18 cellular contexts compared by ENCODE assay signal in the genomic region with DNA sequence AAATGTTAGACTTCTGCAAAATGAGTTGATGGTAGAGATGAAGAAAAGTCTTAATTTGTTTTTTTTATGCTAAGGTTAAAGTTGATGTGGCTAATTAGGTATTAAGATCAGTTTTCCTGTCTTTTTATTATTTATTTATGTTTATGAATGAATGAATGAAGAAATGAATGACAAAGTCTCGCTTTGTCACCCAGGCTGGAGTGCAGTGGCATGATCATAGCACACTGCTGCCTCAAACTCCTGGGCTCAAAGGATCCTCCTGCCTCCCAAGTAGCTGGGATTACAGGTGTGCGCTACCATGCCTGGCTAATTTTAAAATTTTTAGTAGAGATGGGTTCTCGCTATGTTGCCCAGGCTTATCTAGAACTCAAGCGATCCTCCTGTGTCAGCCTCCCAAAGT. TPM values are rescaled to one million over a fixed set of nuclear protein-coding genes. Genes with fewer than 3 reads are reported as not detected.
DNase-seq lines count a peak whose midpoint lies in the region; ATAC-seq and TF ChIP-seq lines count a peak whose summit lies in the region.
"Had no signal": no experiment of that assay in that cellular context is flagged by ENCODE, and none has a peak within 500 bp of the region (broad histone marks: within the 10 kb centered on the region; RNA-seq: fewer than 3 reads in every experiment).

No MANE protein-coding gene starts in this region.

- TF ChIP-seq EP300 in SK-N-SH (IDR thresholded peaks at IDR 0.05; ENCODE audit: borderline replicate concordance in 1 of 2, low read depth in 1 of 2, low read length in 1 of 2) (no peak), gastroesophageal sphincter (IDR thresholded peaks at IDR 0.05) (no peak)

- peaks cover 47% of the 10 kb centered on the region for H3F3A ChIP-seq in SK-N-SH (replicated peaks; ENCODE audit: insufficient read depth)
- peaks cover 4% of the 10 kb centered on the region for H3F3A ChIP-seq in PC-3 (ENCODE audit: low read length, unreplicated experiment)

- DNase-seq in SK-N-SH = no peak
- DNase-seq in PC-3 = no peak
- DNase-seq in activated gamma-delta T cell (lab: John Stamatoyannopoulos, UW) = no peak
- DNase-seq in OCI-M1 (lab: John Stamatoyannopoulos, UW) = no peak
- DNase-seq: CD8-positive, alpha-beta T cell; DMS79; GOT3; Karpas-422; MM.1S; NCI-H1092 treated with DMSO at 0.1 percent for 48 hours; NCI-H1694; NCI-H524 had no signal

- TF ChIP-seq RAD21 in SK-N-SH (IDR thresholded peaks at IDR 0.05; ENCODE audit: low read length) = no peak

- H3K9ac ChIP-seq in SK-N-SH = no peak overlapping the region
- no peak overlapping the region for H3K9ac ChIP-seq in PC-3 (ENCODE audit: low read length)
- H3K9ac ChIP-seq in skeletal muscle tissue (ENCODE audit: low read depth in 1 of 3, low read length in 3 of 3) = no peak overlapping the region

- peak overlapping the region in 1 of 2 experiments; percentile 84; a peak in 2 of 4 replicates for H3K27ac ChIP-seq in SK-N-SH (ENCODE audit: low read depth in 2 of 2, low read length in 1 of 2)
- no peak overlapping the region for H3K27ac ChIP-seq in PC-3 (ENCODE audit: low read length)
- H3K27ac ChIP-seq in gastroesophageal sphincter = peak overlapping the region in 3 of 4 donors; percentile 28 to 49 (median 37)
- peak overlapping the region; percentile 46 for H3K27ac ChIP-seq in skeletal muscle tissue (ENCODE audit: low read depth, low read length)
- H3K27ac ChIP-seq: 22Rv1 had no signal

- intact Hi-C loops in PC-3 (cut with micrococcal nuclease) = loop anchor here (5.0 kb wide), 1 partner anchor 80 kb away; no protein-coding TSS in a partner anchor

- H3K36me3 ChIP-seq in SK-N-SH (replicated peaks in 1 of 2; ENCODE audit: control insufficient read depth in 1 of 2, insufficient read depth in 2 of 2, low read length in 1 of 2) (no peaks in the 10 kb centered on the region), PC-3 (ENCODE audit: low read depth, low read length) (no peaks in the 10 kb centered on the region), gastroesophageal sphincter (no peaks in the 10 kb centered on the region), skeletal muscle tissue (ENCODE audit: control insufficient read depth in 3 of 3, insufficient read depth in 3 of 3, low read length in 3 of 3) (no peaks in the 10 kb centered on the region)

- CTCF ChIA-PET in SK-N-SH (lab: Yijun Ruan, JAX) = interaction anchor here (0.7 kb wide), 1 partner anchor 13 kb away, joined by 3 read pairs; no protein-coding TSS in a partner anchor
- CTCF ChIA-PET in PC-3 (lab: Charles Lee) = interaction anchor here (0.6 kb wide), 1 partner anchor 29 kb away, joined by 9 read pairs; no protein-coding TSS in a partner anchor

- BruUV-seq in PC-3 (replicated peaks; lab: Mats Ljungman, UMichigan) = no TSS peak

- no peak for ATAC-seq in SK-N-SH treated with all-trans-retinoic acid at 6 μM for 48 hours
- ATAC-seq in PC-3 = no peak
- no peak for ATAC-seq in gastroesophageal sphincter
- ATAC-seq in HG02840 (IDR thresholded peaks at IDR 0.05; ENCODE audit: low FRiP score, unreplicated experiment) = no peak
- ATAC-seq: CD8-positive, alpha-beta T cell; Panc1 had no signal

- POLR2A ChIA-PET in SK-N-SH (lab: Yijun Ruan, JAX) (no interaction called here), PC-3 (lab: Charles Lee; ENCODE audit: unreplicated experiment) (interaction anchor here (0.7 kb wide), 1 partner anchor 323 kb away, joined by 3 read pairs; no protein-coding TSS in a partner anchor)

- H3K4me1 ChIP-seq in SK-N-SH (ENCODE audit: control insufficient read depth in 1 of 2, insufficient read depth in 2 of 2, low read depth in 1 of 2, low read length in 1 of 2) = peaks cover 4 to 46% of the 10 kb centered on the region in 2 experiments
- peaks cover 54% of the 10 kb centered on the region for H3K4me1 ChIP-seq in PC-3 (ENCODE audit: insufficient read depth, low read length)
- H3K4me1 ChIP-seq in gastroesophageal sphincter = peaks cover 26 to 86% (median 38%) of the 10 kb centered on the region in 3 donors
- H3K4me1 ChIP-seq in skeletal muscle tissue (ENCODE audit: control insufficient read depth in 3 of 3, insufficient read depth in 3 of 3, low read length in 3 of 3) = peaks cover 53 to 60% (median 57%) of the 10 kb centered on the region in 3 donors

- WGBS in SK-N-SH (ENCODE audit: low lambda C conversion rate) = 89% methylated on average over 4 of the region's 4 CpGs
- WGBS in gastroesophageal sphincter (ENCODE audit: low coverage in 1 of 2), 2 donors = 75 to 94% methylated on average over 4 of the region's 4 CpGs

- H3K9me2 ChIP-seq in SK-N-SH (no peaks in the 10 kb centered on the region), PC-3 (replicated peaks; ENCODE audit: low read length) (no peaks in the 10 kb centered on the region)

- peak overlapping the region; percentile 56 for H3K4me2 ChIP-seq in SK-N-SH
- H3K4me2 ChIP-seq in PC-3 (ENCODE audit: low read length) = peak overlapping the region; percentile 47; the same call in 1 of the 2 replicates

- TF ChIP-seq POLR2A in gastroesophageal sphincter (IDR thresholded peaks at IDR 0.05) = no peak

- H4K20me1 ChIP-seq in SK-N-SH (ENCODE audit: insufficient read depth) (peaks cover 50% of the 10 kb centered on the region), PC-3 (ENCODE audit: low read length) (peaks cover 34% of the 10 kb centered on the region; the same call in 1 of the 2 replicates)

- H3K79me2 ChIP-seq in SK-N-SH (ENCODE audit: insufficient read depth) (peaks cover 83% of the 10 kb centered on the region), PC-3 (ENCODE audit: low read length) (peaks cover 85% of the 10 kb centered on the region)

- H3K9me3 ChIP-seq in SK-N-SH = no peaks in the 10 kb centered on the region
- H3K9me3 ChIP-seq in PC-3 (ENCODE audit: low read length) = no peaks in the 10 kb centered on the region
- H3K9me3 ChIP-seq in gastroesophageal sphincter = no peaks in the 10 kb centered on the region
- H3K9me3 ChIP-seq in skeletal muscle tissue (ENCODE audit: control insufficient read depth in 3 of 3, low read length in 3 of 3) = no peaks in the 10 kb centered on the region

- H2AFZ ChIP-seq in SK-N-SH (ENCODE audit: low read depth) (no peak overlapping the region), PC-3 (ENCODE audit: low read length) (no peak overlapping the region)

- H3K27me3 ChIP-seq in SK-N-SH (ENCODE audit: insufficient read depth) (no peaks in the 10 kb centered on the region), PC-3 (ENCODE audit: low read length) (no peaks in the 10 kb centered on the region), gastroesophageal sphincter (no peaks in the 10 kb centered on the region), skeletal muscle tissue (ENCODE audit: control insufficient read depth in 3 of 3, insufficient read depth in 3 of 3, low read length in 3 of 3) (no peaks in the 10 kb centered on the region)

- H3K4me3 ChIP-seq in SK-N-SH (ENCODE audit: low read depth in 2 of 2, low read length in 1 of 2) = no peak overlapping the region
- no peak overlapping the region for H3K4me3 ChIP-seq in PC-3 (ENCODE audit: low read length)
- no peak overlapping the region for H3K4me3 ChIP-seq in gastroesophageal sphincter
- no peak overlapping the region for H3K4me3 ChIP-seq in skeletal muscle tissue (ENCODE audit: low read length in 3 of 3)

- TF ChIP-seq CTCF in SK-N-SH (IDR thresholded peaks at IDR 0.05) (no peak), PC-3 (conservative IDR thresholded peaks at IDR 0.05; ENCODE audit: low read depth, low read length) (no peak), gastroesophageal sphincter (IDR thresholded peaks at IDR 0.05) (no peak)

TF ChIP-seq in SK-N-SH, 30 proteins besides CTCF, POLR2A, EP300 and RAD21 (continues in another document):
- TF ChIP-seq, protein P1, sequence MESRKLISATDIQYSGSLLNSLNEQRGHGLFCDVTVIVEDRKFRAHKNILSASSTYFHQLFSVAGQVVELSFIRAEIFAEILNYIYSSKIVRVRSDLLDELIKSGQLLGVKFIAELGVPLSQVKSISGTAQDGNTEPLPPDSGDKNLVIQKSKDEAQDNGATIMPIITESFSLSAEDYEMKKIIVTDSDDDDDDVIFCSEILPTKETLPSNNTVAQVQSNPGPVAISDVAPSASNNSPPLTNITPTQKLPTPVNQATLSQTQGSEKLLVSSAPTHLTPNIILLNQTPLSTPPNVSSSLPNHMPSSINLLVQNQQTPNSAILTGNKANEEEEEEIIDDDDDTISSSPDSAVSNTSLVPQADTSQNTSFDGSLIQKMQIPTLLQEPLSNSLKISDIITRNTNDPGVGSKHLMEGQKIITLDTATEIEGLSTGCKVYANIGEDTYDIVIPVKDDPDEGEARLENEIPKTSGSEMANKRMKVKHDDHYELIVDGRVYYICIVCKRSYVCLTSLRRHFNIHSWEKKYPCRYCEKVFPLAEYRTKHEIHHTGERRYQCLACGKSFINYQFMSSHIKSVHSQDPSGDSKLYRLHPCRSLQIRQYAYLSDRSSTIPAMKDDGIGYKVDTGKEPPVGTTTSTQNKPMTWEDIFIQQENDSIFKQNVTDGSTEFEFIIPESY (IDR thresholded peaks at IDR 0.05; ENCODE audit: borderline replicate concordance, low read depth) = no peak
- TF ChIP-seq JUND (IDR thresholded peaks at IDR 0.05) = no peak
- TF ChIP-seq TEAD4 (IDR thresholded peaks at IDR 0.05; ENCODE audit: borderline replicate concordance, insufficient read depth) = no peak
- no peak for TF ChIP-seq POLR2AphosphoS5 (IDR thresholded peaks at IDR 0.05; ENCODE audit: low read depth, low read length)

TF ChIP-seq in SK-N-SH treated with all-trans-retinoic acid at 6 μM for 48 hours, 23 proteins besides CTCF, POLR2A, EP300 and RAD21 (continues in another document):
- TF ChIP-seq ESRRG (CRISPR knock-in tag; IDR thresholded peaks at IDR 0.05) (no peak), ZNF565 (CRISPR knock-in tag; conservative IDR thresholded peaks at IDR 0.05; ENCODE audit: low read depth) (no peak), BACH2 (CRISPR knock-in tag; IDR thresholded peaks at IDR 0.05; ENCODE audit: borderline replicate concordance) (no peak), GLIS3 (CRISPR knock-in tag; IDR thresholded peaks at IDR 0.05) (no peak), ARNTL (CRISPR knock-in tag; IDR thresholded peaks at IDR 0.05; ENCODE audit: borderline replicate concordance, low read depth) (no peak)
- TF ChIP-seq, protein P2, sequence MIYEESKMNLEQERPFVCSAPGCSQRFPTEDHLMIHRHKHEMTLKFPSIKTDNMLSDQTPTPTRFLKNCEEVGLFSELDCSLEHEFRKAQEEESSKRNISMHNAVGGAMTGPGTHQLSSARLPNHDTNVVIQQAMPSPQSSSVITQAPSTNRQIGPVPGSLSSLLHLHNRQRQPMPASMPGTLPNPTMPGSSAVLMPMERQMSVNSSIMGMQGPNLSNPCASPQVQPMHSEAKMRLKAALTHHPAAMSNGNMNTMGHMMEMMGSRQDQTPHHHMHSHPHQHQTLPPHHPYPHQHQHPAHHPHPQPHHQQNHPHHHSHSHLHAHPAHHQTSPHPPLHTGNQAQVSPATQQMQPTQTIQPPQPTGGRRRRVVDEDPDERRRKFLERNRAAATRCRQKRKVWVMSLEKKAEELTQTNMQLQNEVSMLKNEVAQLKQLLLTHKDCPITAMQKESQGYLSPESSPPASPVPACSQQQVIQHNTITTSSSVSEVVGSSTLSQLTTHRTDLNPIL (CRISPR knock-in tag; IDR thresholded peaks at IDR 0.05; ENCODE audit: low read depth) = no peak

RNA-seq across cellular contexts. Expression of a gene that starts 29.2 kb away (rescaled TPM):
- polyA plus RNA-seq in SK-N-SH (2012; rRNA removed) = 20.4 and 26.0 TPM in 2 replicates
- polyA plus RNA-seq in SK-N-SH (2012; cell fraction: cytosol; rRNA removed) = 10.1 and 11.9 TPM in 2 replicates
- polyA plus RNA-seq in SK-N-SH (2012; cell fraction: nucleus; rRNA removed) = 97.2 and 107 TPM in 2 replicates
- total RNA-seq in PC-3 (2014; rRNA removed) (12.1 and 17.3 TPM in 2 replicates), gastroesophageal sphincter (10 to 100 TPM; 34.9 to 45.9 (median 41.9) TPM), skeletal muscle tissue (38.6 TPM)
